ENCODE assay signal across 1 cellular context in genomic region chr6:34143884-34144580, GRCh38.
TF ChIP-seq lines count a peak whose summit lies in the region.

No MANE protein-coding gene starts in this region.

TF ChIP-seq in H1, 55 proteins besides CTCF, POLR2A, EP300 and RAD21 (continued from another document):
- peak; percentile 69; the same call in 1 of the 2 replicates for TF ChIP-seq EGR1 (IDR thresholded peaks at IDR 0.05; ENCODE audit: borderline replicate concordance, low read depth, low read length)
- no peak for TF ChIP-seq YY1 (IDR thresholded peaks at IDR 0.05; ENCODE audit: low read depth, low read length)
- no peak for TF ChIP-seq HDAC2 (IDR thresholded peaks at IDR 0.05; ENCODE audit: borderline replicate concordance in 1 of 2, low read depth in 2 of 2, low read length in 2 of 2)
- peak; percentile 31; the same call in 1 of the 2 replicates for TF ChIP-seq CREB1 (IDR thresholded peaks at IDR 0.05)
- peak; percentile 77 for TF ChIP-seq KDM4A (IDR thresholded peaks at IDR 0.05; ENCODE audit: low read depth, low read length, severe bottlenecking)
- TF ChIP-seq MAX (IDR thresholded peaks at IDR 0.05) = peak; percentile 56
TF ChIP-seq in H1: peak in this region for 6.
